22 cellular contexts compared by ENCODE assay signal in the genomic region with DNA sequence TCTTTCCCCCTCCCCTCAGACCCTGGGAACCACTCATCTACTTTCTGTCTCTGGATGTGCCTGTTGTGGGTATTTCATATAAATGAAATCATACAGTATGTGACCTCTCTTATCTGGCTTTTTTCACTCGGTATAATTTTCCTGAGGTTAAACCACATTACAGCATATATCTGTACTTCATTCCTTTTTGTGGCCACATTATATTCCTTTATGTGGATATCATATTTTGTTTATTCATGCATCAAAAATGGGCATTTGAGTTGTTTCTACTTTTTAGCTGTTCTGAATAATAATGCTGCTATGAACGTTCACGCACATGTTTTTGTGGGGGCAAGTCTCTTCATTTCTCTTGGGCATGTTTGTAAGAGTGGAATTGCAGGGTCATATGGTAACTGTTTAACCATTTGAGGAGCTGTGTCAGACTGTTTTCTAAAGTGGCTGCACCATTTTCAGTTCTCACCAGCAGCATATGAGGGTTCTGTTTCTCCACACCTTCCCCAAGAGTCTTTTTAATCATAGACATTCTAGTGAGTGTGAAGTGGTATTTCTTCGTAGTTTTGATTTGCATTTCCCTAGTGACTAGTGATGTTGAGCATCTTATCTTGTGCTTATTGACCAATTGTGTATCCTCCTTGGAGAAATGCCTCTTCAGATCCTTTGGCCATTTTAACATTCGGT. TPM values are rescaled to one million over a fixed set of nuclear protein-coding genes. Genes with fewer than 3 reads are reported as not detected.
DNase-seq lines count a peak whose midpoint lies in the region; ATAC-seq and TF ChIP-seq lines count a peak whose summit lies in the region.
"Had no signal": no experiment of that assay in that cellular context is flagged by ENCODE, and none has a peak within 500 bp of the region (broad histone marks: within the 10 kb centered on the region; RNA-seq: fewer than 3 reads in every experiment).

No MANE protein-coding gene starts in this region.

- intact Hi-C loops in activated B cell treated with CpG ODN at 0.5 μM for 24 hours (cut with micrococcal nuclease): loop anchor here (1.0 to 5.0 kb wide), 2 partner anchors 13 to 33 kb away; no protein-coding TSS in a partner anchor

- peak; percentile 46 for DNase-seq in GM13976 (ENCODE audit: low spot score)
- no peak for DNase-seq in activated B cell treated with CpG ODN at 0.5 μM for 24 hours
- DNase-seq in OCI-M2 (lab: John Stamatoyannopoulos, UW; ENCODE audit: unreplicated experiment): no peak
- no peak for DNase-seq in NCI-H2227 treated with DMSO at 0.1 percent for 48 hours (lab: John Stamatoyannopoulos, UW)
- DNase-seq: activated CD4-positive, alpha-beta T cell treated with anti-CD3 and anti-CD28 coated beads for 48 hours; activated T-cell treated with anti-CD3 and anti-CD28 coated beads, Interleukin-2, amount 50 U/mL, for 1 hour; BE2C; caudate nucleus; immature natural killer cell; NCI-H187; NCI-H526 treated with DMSO at 0.1 percent for 48 hours; stimulated activated CD4-positive, alpha-beta T cell treated with anti-CD3 and anti-CD28 coated beads, Interleukin-1b, Interleukin-23, amount 100 ng/mL, for 48 hours had no signal

- peak overlapping the region; percentile 86 for H3K27ac Mint-ChIP-seq in activated B cell treated with CpG ODN at 0.5 μM for 24 hours
- H3K27ac Mint-ChIP-seq: activated naive CD4-positive, alpha-beta T cell treated with anti-CD3 and anti-CD28 coated beads, Interleukin-2, amount 50 U/mL, for 72 hours; immature natural killer cell; T-helper 1 cell treated with Interleukin-12 subunit alpha and Interleukin-12 subunit beta and Interleukin-4 antibody, amounts not matched to agents 30 μg/mL and 1 μg/mL, for 36 hours had no signal

- no peaks in the 10 kb centered on the region for H3K27me3 Mint-ChIP-seq in activated B cell treated with CpG ODN at 0.5 μM for 24 hours

- H3K4me3 Mint-ChIP-seq in activated B cell treated with CpG ODN at 0.5 μM for 24 hours: peak overlapping the region; percentile 67
- H3K4me3 Mint-ChIP-seq: T-helper 1 cell treated with Interleukin-12 subunit alpha and Interleukin-12 subunit beta and Interleukin-4 antibody, amounts not matched to agents 30 μg/mL and 1 μg/mL, for 36 hours had no signal

- peaks cover 35% of the 10 kb centered on the region for H3K36me3 Mint-ChIP-seq in activated B cell treated with CpG ODN at 0.5 μM for 24 hours (ENCODE audit: low read depth)

- POLR2A ChIA-PET in activated B cell treated with CpG ODN at 0.5 μM for 24 hours (lab: Charles Lee): interaction anchor here (1.1 to 5.9 kb wide), 3 partner anchors 16 to 30 kb away, joined by 3 to 97 read pairs (median 6); a partner anchor contains a TSS

- in situ Hi-C loops in GM13976 (cut with MboI; ENCODE audit: low sequenced_read_pairs, unreplicated experiment): no loop called here

- ATAC-seq in GM19351 (IDR thresholded peaks at IDR 0.05; ENCODE audit: unreplicated experiment) (peak; percentile 54), HG03066 (IDR thresholded peaks at IDR 0.05; ENCODE audit: low read depth, unreplicated experiment) (peak; percentile 53), activated B cell treated with CpG ODN at 0.5 μM for 24 hours (ENCODE audit: low read depth) (peak; percentile 18), GM21447 (IDR thresholded peaks at IDR 0.05; ENCODE audit: unreplicated experiment) (no peak), GM21381 (IDR thresholded peaks at IDR 0.05; ENCODE audit: unreplicated experiment) (no peak)
- ATAC-seq: gastroesophageal sphincter had no signal

- CTCF ChIA-PET in activated B cell treated with CpG ODN at 0.5 μM for 24 hours (lab: Charles Lee): interaction anchor here (1.0 kb wide), 2 partner anchors 31 to 88 kb away, joined by 3 to 5 read pairs; no protein-coding TSS in a partner anchor

- H3K9me3 Mint-ChIP-seq in activated B cell treated with CpG ODN at 0.5 μM for 24 hours: no peaks in the 10 kb centered on the region
- H3K9me3 Mint-ChIP-seq: activated naive CD4-positive, alpha-beta T cell treated with anti-CD3 and anti-CD28 coated beads, Interleukin-2, amount 50 U/mL, for 72 hours; immature natural killer cell; T-helper 1 cell treated with Interleukin-12 subunit alpha and Interleukin-12 subunit beta and Interleukin-4 antibody, amounts not matched to agents 30 μg/mL and 1 μg/mL, for 36 hours had no signal

- peaks cover 85% of the 10 kb centered on the region for H3K4me1 Mint-ChIP-seq in activated B cell treated with CpG ODN at 0.5 μM for 24 hours

- TF ChIP-seq CTCF in GM13976 (IDR thresholded peaks at IDR 0.05; ENCODE audit: borderline replicate concordance, control extremely low read depth, extremely low read depth, insufficient read depth, missing control alignments) (no peak), activated B cell treated with CpG ODN at 0.5 μM for 24 hours (IDR thresholded peaks at IDR 0.05) (no peak)

RNA-seq across cellular contexts. Expression of a gene that starts 3.8 kb away (rescaled TPM):
- total RNA-seq in activated B cell treated with CpG ODN at 0.5 μM for 24 hours: 173 and 195 TPM in 2 replicates

RNA-seq across cellular contexts. Expression of a gene that starts 15.3 kb away (rescaled TPM):
- 6.9 and 8.0 TPM in 2 replicates for total RNA-seq in activated B cell treated with CpG ODN at 0.5 μM for 24 hours
- total RNA-seq: activated naive CD4-positive, alpha-beta T cell treated with anti-CD3 and anti-CD28 coated beads, Interleukin-2, amount 50 U/mL, for 72 hours; endothelial cell of umbilical vein; right atrium auricular region; tibial nerve had no signal

RNA-seq across cellular contexts. Expression of a gene that starts 38.5 kb away (rescaled TPM):
- total RNA-seq in activated B cell treated with CpG ODN at 0.5 μM for 24 hours: 13.8 and 18.7 TPM in 2 replicates

Comparison
In these comparisons a context has a peak if more than half of its experiments do, and no peak if none do; other contexts are left out.
1. ATAC-seq: peak in GM19351 (single experiment), HG03066 (single experiment) and activated B cell treated with CpG ODN at 0.5 μM for 24 hours (single experiment); none in GM21447 (single experiment) and GM21381 (single experiment).